Comparison of ENCODE assay signal across 8 cellular contexts in the genomic region with DNA sequence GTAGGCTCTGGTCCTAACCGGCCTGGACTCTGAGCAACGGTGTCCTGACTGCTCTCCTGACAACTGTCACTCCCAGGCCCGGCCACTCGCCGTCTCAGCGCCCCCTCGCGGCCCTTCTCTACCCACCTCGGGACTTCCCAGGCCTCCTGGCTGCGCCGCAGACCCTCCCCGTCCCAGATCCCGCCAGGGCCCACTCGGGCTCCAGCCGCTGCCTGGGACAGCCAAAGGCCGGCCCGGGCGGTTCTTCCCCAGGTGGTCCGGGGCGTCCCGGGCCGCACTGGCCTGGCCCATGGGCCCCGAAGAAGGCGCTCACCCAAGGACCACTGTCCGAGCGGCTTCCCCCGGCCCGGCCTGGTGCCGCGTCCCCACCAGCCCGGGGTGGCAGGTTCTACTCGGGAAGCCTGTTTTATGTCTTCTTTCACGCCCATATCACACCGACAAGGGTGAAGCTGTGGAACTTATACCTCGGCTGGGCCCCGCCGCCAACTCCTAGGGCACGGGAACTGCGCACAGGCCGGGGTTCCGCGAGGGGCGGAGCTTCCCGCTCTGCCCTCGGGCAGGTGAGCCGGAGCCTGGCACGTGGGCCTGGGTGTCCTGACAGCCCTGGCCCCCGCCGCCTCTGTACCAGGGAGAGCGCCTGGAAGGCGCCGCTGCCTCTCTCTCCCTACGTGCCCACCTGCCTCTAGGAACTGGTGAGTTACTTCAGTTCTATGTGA.
A peak's percentile ranks its signal among the peaks of the same experiment; 100 is the strongest.
DNase-seq lines count a peak whose midpoint lies in the region; ATAC-seq and TF ChIP-seq lines count a peak whose summit lies in the region.

No MANE protein-coding gene starts in this region.

- H3K27me3 ChIP-seq in adipocyte (replicated peaks; ENCODE audit: control insufficient read depth, insufficient read depth, low read length) (no peaks in the 10 kb centered on the region), hepatocyte (no peaks in the 10 kb centered on the region), uterus (no peaks in the 10 kb centered on the region)

- H3K4me2 ChIP-seq in hepatocyte: peak overlapping the region; percentile 81

- no peaks in the 10 kb centered on the region for H4K20me1 ChIP-seq in hepatocyte (ENCODE audit: insufficient read depth, poor library complexity, severe bottlenecking)

- TF ChIP-seq CTCF in hepatocyte (IDR thresholded peaks at IDR 0.05; ENCODE audit: poor library complexity): peak; percentile 62
- TF ChIP-seq CTCF in uterus (IDR thresholded peaks at IDR 0.05): peak in 3 of 4 experiments; percentile 8 to 27 (median 16)

- H2AFZ ChIP-seq in hepatocyte: peak overlapping the region; percentile 96

- intact Hi-C loops in uterus (cut with DNase I; ENCODE audit: low total_unique reads): no loop called here

- no peaks in the 10 kb centered on the region for H3K9me3 ChIP-seq in adipocyte (ENCODE audit: control insufficient read depth, low read length)
- no peaks in the 10 kb centered on the region for H3K9me3 ChIP-seq in hepatocyte (ENCODE audit: low read depth)
- H3K9me3 ChIP-seq in uterus: no peaks in the 10 kb centered on the region

- H3K9ac ChIP-seq in adipocyte (ENCODE audit: low read length): no peak overlapping the region

- H3K27ac ChIP-seq in hepatocyte: peak overlapping the region; percentile 56
- no peak overlapping the region for H3K27ac ChIP-seq in uterus

- no peak for TF ChIP-seq POLR2A in uterus (IDR thresholded peaks at IDR 0.05)

- no peaks in the 10 kb centered on the region for H3K4me1 ChIP-seq in adipocyte (ENCODE audit: control insufficient read depth, insufficient read depth, low read length)
- no peaks in the 10 kb centered on the region for H3K4me1 ChIP-seq in hepatocyte (ENCODE audit: insufficient read depth)
- no peaks in the 10 kb centered on the region for H3K4me1 ChIP-seq in uterus

- H3K9me2 ChIP-seq in hepatocyte (replicated peaks; ENCODE audit: insufficient read depth): no peaks in the 10 kb centered on the region

- WGBS in hepatocyte (ENCODE audit: low lambda C conversion rate, missing lambda C conversion rate): 24% methylated on average over 53 of the region's 53 CpGs

- H3K79me2 ChIP-seq in hepatocyte: no peaks in the 10 kb centered on the region

- in situ Hi-C loops in ACHN (cut with HindIII; ENCODE audit: low pct_ligation_motif_present, low pct_unique_long_range_greater_than_20kb, low sequenced_read_pairs): no loop called here

- no peak overlapping the region for H3K4me3 ChIP-seq in adipocyte (ENCODE audit: low read length)
- H3K4me3 ChIP-seq in hepatocyte: peak overlapping the region; percentile 53
- H3K4me3 ChIP-seq in uterus: peak overlapping the region; percentile 8 to 27

- H3K36me3 ChIP-seq in adipocyte (ENCODE audit: control insufficient read depth, insufficient read depth, low read length, severe bottlenecking): no peaks in the 10 kb centered on the region
- H3K36me3 ChIP-seq in hepatocyte (replicated peaks; ENCODE audit: insufficient read depth, low read depth): no peaks in the 10 kb centered on the region
- H3K36me3 ChIP-seq in uterus: no peaks in the 10 kb centered on the region

- ATAC-seq in GM19025 (IDR thresholded peaks at IDR 0.05; ENCODE audit: low read depth, unreplicated experiment): peak; percentile 95
- ATAC-seq in HG03432 (IDR thresholded peaks at IDR 0.05; ENCODE audit: unreplicated experiment): peak; percentile 96

- peak; percentile 61 for DNase-seq in ACHN
- peak; percentile 63 for DNase-seq in SKM-1 treated with dmso at 0.1 percent for 144 hours (lab: John Stamatoyannopoulos, UW; ENCODE audit: unreplicated experiment)
- DNase-seq in adipocyte (ENCODE audit: low read depth): peak; percentile 11
- DNase-seq in hepatocyte (ENCODE audit: low spot score): peak; percentile 81
- peak; percentile 31 for DNase-seq in renal cortical epithelial cell (ENCODE audit: low read depth)
- DNase-seq in uterus: peak; percentile 15 to 39

Comparison
In these comparisons a context has a peak if more than half of its experiments do, and no peak if none do; other contexts are left out.
1. DNase-seq: peak in every context shown above with its lines; median percentile 81 in hepatocyte; 63 in SKM-1 treated with dmso at 0.1 percent for 144 hours; 61 in ACHN; 31 in renal cortical epithelial cell; 27 in uterus; 11 in adipocyte.